ENCODE assay signal across 8 cellular contexts in genomic region chr9:136665111-136665703, GRCh38. TPM values are rescaled to one million over a fixed set of nuclear protein-coding genes. Genes with fewer than 3 reads are reported as not detected.
DNase-seq lines count a peak whose midpoint lies in the region; ATAC-seq and TF ChIP-seq lines count a peak whose summit lies in the region.

No MANE protein-coding gene starts in this region.

- H3K4me1 ChIP-seq in Caco-2 (0 out of 2 replicates have a peak, but pooled peaks cover 3% of the 10 kb centered on the region), tibial nerve (peaks cover 0 to 17% (median 4%) of the 10 kb centered on the region in 4 donors)

- H3K9me3 ChIP-seq in Caco-2 (no peaks in the 10 kb centered on the region), tibial nerve (no peaks in the 10 kb centered on the region)

- H3K4me3 Mint-ChIP-seq in Caco-2 (ENCODE audit: unreplicated experiment), result peak overlapping the region; percentile 62

- peak overlapping the region; percentile 35 for H3K4me3 ChIP-seq in Caco-2 (ENCODE audit: low read depth, low read length)
- peak overlapping the region; percentile 33 for H3K4me3 ChIP-seq in astrocyte of the cerebellum (ENCODE audit: low read depth, low read length)
- H3K4me3 ChIP-seq in tibial nerve, result peak overlapping the region; percentile 16 to 56 (median 30)

- no peak for TF ChIP-seq EP300 in tibial nerve (IDR thresholded peaks at IDR 0.05)

- TF ChIP-seq CTCF in Caco-2 (IDR thresholded peaks at IDR 0.05; ENCODE audit: insufficient read depth in 1 of 2, low read depth in 1 of 2, low read length in 1 of 2, severe bottlenecking in 1 of 2, unreplicated experiment in 1 of 2), result peak; percentile 5 to 16
- no peak for TF ChIP-seq CTCF in astrocyte of the cerebellum (IDR thresholded peaks at IDR 0.05; ENCODE audit: low read depth, low read length, missing control alignments)
- peak in 3 of 5 experiments; percentile 8 to 38 (median 17) for TF ChIP-seq CTCF in tibial nerve (IDR thresholded peaks at IDR 0.05)

- BruUV-seq in Caco-2 (replicated peaks; lab: Mats Ljungman, UMichigan), result no TSS peak

- H3K9me3 Mint-ChIP-seq in Caco-2 (ENCODE audit: unreplicated experiment), result no peaks in the 10 kb centered on the region

- CTCF ChIA-PET in Caco-2 (lab: Charles Lee), result no interaction called here

- no peak for TF ChIP-seq POLR2A in tibial nerve (IDR thresholded peaks at IDR 0.05)

- in situ Hi-C loops in astrocyte of the cerebellum (cut with HindIII; ENCODE audit: low sequenced_read_pairs), result no loop called here

- POLR2A ChIA-PET in Caco-2 (lab: Charles Lee), result no interaction called here

- no peaks in the 10 kb centered on the region for H3K4me1 Mint-ChIP-seq in Caco-2 (ENCODE audit: low read depth, unreplicated experiment)

- peaks cover 18% of the 10 kb centered on the region for H3K36me3 Mint-ChIP-seq in Caco-2 (ENCODE audit: insufficient read depth, unreplicated experiment)

- WGBS in tibial nerve, 2 donors, result 19 to 30% methylated on average over 23 to 26 of the region's 49 CpGs

- ATAC-seq in GM18867 (IDR thresholded peaks at IDR 0.05; ENCODE audit: unreplicated experiment), result no peak
- no peak for ATAC-seq in GM21737 (IDR thresholded peaks at IDR 0.05; ENCODE audit: unreplicated experiment)
- ATAC-seq in HG03025 (IDR thresholded peaks at IDR 0.05; ENCODE audit: low FRiP score, unreplicated experiment), result no peak

- peak overlapping the region; percentile 10 for H3K27ac Mint-ChIP-seq in Caco-2 (ENCODE audit: unreplicated experiment)

- no peaks in the 10 kb centered on the region for H3K27me3 Mint-ChIP-seq in Caco-2 (ENCODE audit: insufficient read depth, unreplicated experiment)

- H3K27ac ChIP-seq in tibial nerve, result peak overlapping the region in 1 of 4 donors; percentile 64

- H3K36me3 ChIP-seq in Caco-2 (ENCODE audit: control insufficient read depth, insufficient read depth, low read length) (no peaks in the 10 kb centered on the region), tibial nerve (no peaks in the 10 kb centered on the region)

- intact Hi-C loops in Caco-2 (cut with micrococcal nuclease; ENCODE audit: unreplicated experiment), result no loop called here

- H3K27me3 ChIP-seq in Caco-2 (replicated peaks; ENCODE audit: control insufficient read depth, insufficient read depth, low read length), result no peaks in the 10 kb centered on the region
- H3K27me3 ChIP-seq in tibial nerve, result peaks cover 0 to 69% of the 10 kb centered on the region in 2 donors

- DNase-seq in Caco-2, result peak in 1 of 2 experiments; percentile 56
- DNase-seq in HuH-7.5 (ENCODE audit: low spot score), result peak; percentile 98
- no peak for DNase-seq in astrocyte of the cerebellum (ENCODE audit: low read depth)
- DNase-seq in left kidney (ENCODE audit: low read depth, low spot score), result peak; percentile 75
- no peak for DNase-seq in tibial nerve (ENCODE audit: low spot score in 2 of 2)

RNA-seq across cellular contexts. Expression of gene EGFL7, which starts 2.5 kb away (rescaled TPM):
- total RNA-seq in Caco-2 (2022) (30.2 and 30.4 TPM in 2 replicates), tibial nerve (100 to 1,000 TPM in 3 of 4 donors, 10 to 100 TPM in 1; 95.2 to 229 (median 179) TPM)

RNA-seq across cellular contexts. Expression of gene AGPAT2, which starts 22.1 kb away (rescaled TPM):
- total RNA-seq in Caco-2 (2022), result 68.7 and 77.1 TPM in 2 replicates
- total RNA-seq in tibial nerve, result 100 to 1,000 TPM in 3 of 4 donors, 10 to 100 TPM in 1; 79.6 to 292 (median 151) TPM

RNA-seq across cellular contexts. Expression of gene DIPK1B, which starts 47.2 kb away (rescaled TPM):
- total RNA-seq in Caco-2 (2022), result 40.4 and 40.6 TPM in 2 replicates
- total RNA-seq in tibial nerve, result 10 to 100 TPM in 2 of 4 donors, 1 to 10 TPM in 2; 5.4 to 37.9 (median 15.8) TPM

Comparison
In these comparisons a context has a peak if more than half of its experiments do, and no peak if none do; other contexts are left out.
1. DNase-seq: peak in HuH-7.5 (single experiment) and left kidney (single experiment); none in astrocyte of the cerebellum (single experiment) and tibial nerve (0 of 2).
2. Peak in every context shown above with its lines, with median percentiles within 50 percentile points of each other: H3K4me3 ChIP-seq.